8 cellular contexts compared by ENCODE assay signal in genomic region chr6:27177454-27178000, GRCh38.
DNase-seq lines count a peak whose midpoint lies in the region; ATAC-seq and TF ChIP-seq lines count a peak whose summit lies in the region.

No MANE protein-coding gene starts in this region.

- TF ChIP-seq CTCF in GM23338 (conservative IDR thresholded peaks at IDR 0.05; ENCODE audit: low read depth in 2 of 2) (peak; percentile 39 to 52), LNCAP (IDR thresholded peaks at IDR 0.05) (peak; percentile 57), SK-N-SH (IDR thresholded peaks at IDR 0.05) (peak; percentile 63), cardiac muscle cell (IDR thresholded peaks at IDR 0.05; ENCODE audit: low read depth, low read length) (peak; percentile 50), parathyroid adenoma (IDR thresholded peaks at IDR 0.05) (peak; percentile 71), upper lobe of right lung (IDR thresholded peaks at IDR 0.05) (peak; percentile 64)

- peak; percentile 47 for TF ChIP-seq RAD21 in SK-N-SH (IDR thresholded peaks at IDR 0.05; ENCODE audit: low read length)

- no peaks in the 10 kb centered on the region for H3K9me3 ChIP-seq in SK-N-SH
- no peaks in the 10 kb centered on the region for H3K9me3 ChIP-seq in cardiac muscle cell (ENCODE audit: low read depth)
- no peaks in the 10 kb centered on the region for H3K9me3 ChIP-seq in parathyroid adenoma (ENCODE audit: control insufficient read depth, low read length)
- no peaks in the 10 kb centered on the region for H3K9me3 ChIP-seq in upper lobe of right lung

- H3K79me2 ChIP-seq in GM23338 (replicated peaks; ENCODE audit: insufficient read depth) (no peaks in the 10 kb centered on the region), SK-N-SH (ENCODE audit: insufficient read depth) (no peaks in the 10 kb centered on the region), parathyroid adenoma (no peaks in the 10 kb centered on the region)

- H3K4me2 ChIP-seq in GM23338 (peak overlapping the region; percentile 71), SK-N-SH (peak overlapping the region; percentile 87), parathyroid adenoma (ENCODE audit: low read length) (peak overlapping the region; percentile 100)

- intact Hi-C loops in upper lobe of right lung (cut with DNase I) = no loop called here

- H3K9ac ChIP-seq in SK-N-SH (peak overlapping the region; percentile 86), parathyroid adenoma (no peak overlapping the region)

- peaks cover 15% of the 10 kb centered on the region for H3K27me3 Mint-ChIP-seq in GM23338 (ENCODE audit: insufficient read depth, low read depth, poor library complexity)
- peaks cover 23% of the 10 kb centered on the region for H3K27me3 Mint-ChIP-seq in activated naive CD8-positive, alpha-beta T cell treated with anti-CD3 and anti-CD28 coated beads for 36 hours

- TF ChIP-seq EP300 in SK-N-SH (IDR thresholded peaks at IDR 0.05; ENCODE audit: borderline replicate concordance in 1 of 2, low read depth in 1 of 2, low read length in 1 of 2) = no peak

- H3K9me2 ChIP-seq in GM23338 (ENCODE audit: insufficient read depth) = no peaks in the 10 kb centered on the region
- no peaks in the 10 kb centered on the region for H3K9me2 ChIP-seq in SK-N-SH

- H3K36me3 ChIP-seq in GM23338 (ENCODE audit: insufficient read depth) (no peaks in the 10 kb centered on the region), SK-N-SH (replicated peaks in 1 of 2; ENCODE audit: control insufficient read depth in 1 of 2, insufficient read depth in 2 of 2, low read length in 1 of 2) (no peaks in the 10 kb centered on the region), cardiac muscle cell (no peaks in the 10 kb centered on the region), parathyroid adenoma (ENCODE audit: control insufficient read depth, insufficient read depth, low read length) (no peaks in the 10 kb centered on the region), upper lobe of right lung (no peaks in the 10 kb centered on the region)

- CTCF ChIA-PET in SK-N-SH (lab: Yijun Ruan, JAX) = interaction anchor here (0.6 to 4.7 kb wide), 14 partner anchors 8 to 618 kb away, joined by 3 to 25 read pairs (median 5); a partner anchor contains a TSS

- POLR2A ChIA-PET in SK-N-SH (lab: Yijun Ruan, JAX) = interaction anchor here (0.6 to 3.0 kb wide), 5 partner anchors 30 to 716 kb away, joined by 3 to 18 read pairs (median 7); a partner anchor contains a TSS

- peak overlapping the region; percentile 92 for H3K27ac Mint-ChIP-seq in GM23338
- H3K27ac Mint-ChIP-seq in activated naive CD8-positive, alpha-beta T cell treated with anti-CD3 and anti-CD28 coated beads for 36 hours = peak overlapping the region; percentile 88

- 0 out of 2 replicates have a peak, but pooled peaks cover 3% of the 10 kb centered on the region for H3F3A ChIP-seq in GM23338 (replicated peaks; ENCODE audit: low read depth)
- H3F3A ChIP-seq in SK-N-SH (replicated peaks; ENCODE audit: insufficient read depth) = peaks cover 14% of the 10 kb centered on the region

- ATAC-seq in GM23338 = peak; percentile 72
- ATAC-seq in upper lobe of right lung = peak; percentile 93

- H3K4me3 ChIP-seq in GM23338 (peak overlapping the region; percentile 72), SK-N-SH (ENCODE audit: low read depth in 2 of 2, low read length in 1 of 2) (peak overlapping the region; percentile 98 to 100), cardiac muscle cell (peak overlapping the region; percentile 63), parathyroid adenoma (ENCODE audit: low read depth, low read length) (peak overlapping the region; percentile 100), upper lobe of right lung (peak overlapping the region; percentile 98)

- in situ Hi-C loops in G401 (cut with HindIII; ENCODE audit: low sequenced_read_pairs) = no loop called here

- DNase-seq in G401 (ENCODE audit: low spot score) = peak; percentile 81
- peak; percentile 94 for DNase-seq in GM23338 (ENCODE audit: low spot score)
- DNase-seq in SK-N-SH = peak; percentile 72
- DNase-seq in activated naive CD8-positive, alpha-beta T cell treated with anti-CD3 and anti-CD28 coated beads for 36 hours = peak; percentile 80
- peak; percentile 83 to 88 for DNase-seq in cardiac muscle cell (ENCODE audit: low read depth in 1 of 2, low spot score in 1 of 2)
- peak; percentile 90 for DNase-seq in upper lobe of right lung

- peaks cover 11% of the 10 kb centered on the region for H3K4me1 Mint-ChIP-seq in GM23338
- H3K4me1 Mint-ChIP-seq in activated naive CD8-positive, alpha-beta T cell treated with anti-CD3 and anti-CD28 coated beads for 36 hours = peaks cover 10% of the 10 kb centered on the region

- no peaks in the 10 kb centered on the region for H3K36me3 Mint-ChIP-seq in GM23338 (ENCODE audit: low read depth)
- peaks cover 3% of the 10 kb centered on the region for H3K36me3 Mint-ChIP-seq in activated naive CD8-positive, alpha-beta T cell treated with anti-CD3 and anti-CD28 coated beads for 36 hours

- H3K27me3 ChIP-seq in GM23338 (ENCODE audit: insufficient read depth) (no peaks in the 10 kb centered on the region), SK-N-SH (ENCODE audit: insufficient read depth) (no peaks in the 10 kb centered on the region), cardiac muscle cell (peaks cover 31% of the 10 kb centered on the region), parathyroid adenoma (ENCODE audit: control insufficient read depth, insufficient read depth, low read length) (no peaks in the 10 kb centered on the region), upper lobe of right lung (no peaks in the 10 kb centered on the region)

- H3K4me3 Mint-ChIP-seq in GM23338 = peak overlapping the region; percentile 95
- peak overlapping the region; percentile 93 for H3K4me3 Mint-ChIP-seq in activated naive CD8-positive, alpha-beta T cell treated with anti-CD3 and anti-CD28 coated beads for 36 hours

- H3K4me1 ChIP-seq in GM23338 (ENCODE audit: insufficient read depth) = peaks cover 13% of the 10 kb centered on the region; the same call in 1 of the 2 replicates
- H3K4me1 ChIP-seq in SK-N-SH (ENCODE audit: control insufficient read depth in 1 of 2, insufficient read depth in 2 of 2, low read depth in 1 of 2, low read length in 1 of 2) = peaks cover 0 to 3% of the 10 kb centered on the region in 2 experiments; a peak in 1 of 4 replicates
- H3K4me1 ChIP-seq in cardiac muscle cell (ENCODE audit: low read depth) = no peaks in the 10 kb centered on the region
- H3K4me1 ChIP-seq in parathyroid adenoma = no peaks in the 10 kb centered on the region
- peaks cover 4% of the 10 kb centered on the region for H3K4me1 ChIP-seq in upper lobe of right lung

- peak overlapping the region; percentile 1 for H2AFZ ChIP-seq in GM23338
- peak overlapping the region; percentile 87 for H2AFZ ChIP-seq in SK-N-SH (ENCODE audit: low read depth)
- H2AFZ ChIP-seq in parathyroid adenoma = peak overlapping the region; percentile 99

- H3K27ac ChIP-seq in GM23338 (ENCODE audit: low read depth) (peak overlapping the region; percentile 76; the same call in 1 of the 2 replicates), SK-N-SH (ENCODE audit: low read depth in 2 of 2, low read length in 1 of 2) (peak overlapping the region; percentile 81 to 85), cardiac muscle cell (peak overlapping the region; percentile 22), parathyroid adenoma (peak overlapping the region; percentile 81), upper lobe of right lung (peak overlapping the region; percentile 89)

- peaks cover 6% of the 10 kb centered on the region; the same call in 2 of the 3 replicates for H3K9me3 Mint-ChIP-seq in GM23338
- no peaks in the 10 kb centered on the region for H3K9me3 Mint-ChIP-seq in activated naive CD8-positive, alpha-beta T cell treated with anti-CD3 and anti-CD28 coated beads for 36 hours

- 0% methylated on average over 15 of the region's 30 CpGs for WGBS in SK-N-SH (ENCODE audit: low lambda C conversion rate)

- H4K20me1 ChIP-seq in GM23338 (replicated peaks; ENCODE audit: insufficient read depth) = 0 out of 2 replicates have a peak, but pooled peaks cover 4% of the 10 kb centered on the region
- no peaks in the 10 kb centered on the region for H4K20me1 ChIP-seq in SK-N-SH (ENCODE audit: insufficient read depth)

TF ChIP-seq in GM23338, 12 proteins besides CTCF, POLR2A, EP300 and RAD21 (continues in another document):
- TF ChIP-seq JUNB (IDR thresholded peaks at IDR 0.05; ENCODE audit: unreplicated experiment) = no peak
- TF ChIP-seq EZH2 (IDR thresholded peaks at IDR 0.05; ENCODE audit: low read depth, unreplicated experiment) = no peak
- no peak for TF ChIP-seq STAT1 (IDR thresholded peaks at IDR 0.05; ENCODE audit: unreplicated experiment)
- no peak for TF ChIP-seq ZNF114 (CRISPR knock-in tag; IDR thresholded peaks at IDR 0.05)
- no peak for TF ChIP-seq NANOG (IDR thresholded peaks at IDR 0.05; ENCODE audit: borderline replicate concordance)
- TF ChIP-seq POLR2AphosphoS5 (IDR thresholded peaks at IDR 0.05; ENCODE audit: low read depth) = no peak
- TF ChIP-seq EZH2phosphoT487 (IDR thresholded peaks at IDR 0.05; ENCODE audit: unreplicated experiment) = no peak
- TF ChIP-seq CREB1 (CRISPR knock-in tag; IDR thresholded peaks at IDR 0.05; ENCODE audit: low read depth) = no peak
- no peak for TF ChIP-seq ZNF331 (CRISPR knock-in tag; IDR thresholded peaks at IDR 0.05; ENCODE audit: low read depth)

TF ChIP-seq in SK-N-SH, 30 proteins besides CTCF, POLR2A, EP300 and RAD21:
- no peak for TF ChIP-seq PBX3 (IDR thresholded peaks at IDR 0.05)
- peak; percentile 12; the same call in 1 of the 2 replicates for TF ChIP-seq TAF1 (IDR thresholded peaks at IDR 0.05; ENCODE audit: borderline replicate concordance, low read depth, low read length)
- 0 out of 2 replicates have a peak, but pooled peaks have one; percentile 18 for TF ChIP-seq YY1 (IDR thresholded peaks at IDR 0.05; ENCODE audit: low read depth)
- TF ChIP-seq GATA2 (CRISPR knock-in tag; IDR thresholded peaks at IDR 0.05) = peak; percentile 57; the same call in 1 of the 2 replicates
- TF ChIP-seq FOXM1 (IDR thresholded peaks at IDR 0.05; ENCODE audit: low read depth) = no peak
TF ChIP-seq in SK-N-SH: peak in this region for 3.

Comparison
In these comparisons a context has a peak if more than half of its experiments do, and no peak if none do; other contexts are left out.
1. Peak in every context shown above with its lines: DNase-seq, ATAC-seq, H3K4me3 ChIP-seq and H3K27ac ChIP-seq.
2. H2AFZ ChIP-seq: peak in every context shown above with its lines; median percentile 99 in parathyroid adenoma; 87 in SK-N-SH; 1 in GM23338.
3. H3K27ac ChIP-seq: peak in every context shown above with its lines; median percentile 89 in upper lobe of right lung; 83 in SK-N-SH; 81 in parathyroid adenoma; 76 in GM23338; 22 in cardiac muscle cell.